In genomic region chr10:78802866-78803265, GRCh38 we compare ENCODE assay signal across 12 cellular contexts.
A peak's percentile ranks its signal among the peaks of the same experiment; 100 is the strongest.
DNase-seq lines count a peak whose midpoint lies in the region; ATAC-seq lines count a peak whose summit lies in the region.
"Had no signal": no experiment of that assay in that cellular context is flagged by ENCODE, and none has a peak within 500 bp of the region (broad histone marks: within the 10 kb centered on the region; RNA-seq: fewer than 3 reads in every experiment).

No MANE protein-coding gene starts in this region.

- ATAC-seq in HG03159 (IDR thresholded peaks at IDR 0.05; ENCODE audit: unreplicated experiment) (no peak), HG03342 (IDR thresholded peaks at IDR 0.05; ENCODE audit: unreplicated experiment) (no peak)
- ATAC-seq: GM12878 had no signal

- peak; percentile 66 for DNase-seq in AG08396 (ENCODE audit: low spot score)
- DNase-seq in NCI-H446 treated with DMSO at 0.1 percent for 48 hours (lab: John Stamatoyannopoulos, UW), result peak; percentile 92
- peak; percentile 72 for DNase-seq in fibroblast of gingiva (ENCODE audit: low read depth)
- DNase-seq in non-pigmented ciliary epithelial cell (ENCODE audit: low read depth), result peak; percentile 14
- no peak for DNase-seq in NK-92 treated with Interleukin-12 subunit alpha and Interleukin-12 subunit beta, amount 100 ng/mL, for 24 hours (lab: John Stamatoyannopoulos, UW)
- no peak for DNase-seq in NCI-H1417 (lab: John Stamatoyannopoulos, UW)
- DNase-seq: ACHN, activated gamma-delta T cell treated with Interleukin-2 at 50 U/mL for 16 hours, NCI-H2029 treated with DMSO at 0.1 percent for 48 hours had no signal

Comparison
In these comparisons a context has a peak if more than half of its experiments do, and no peak if none do; other contexts are left out.
1. DNase-seq: peak in AG08396 (single experiment), NCI-H446 treated with DMSO at 0.1 percent for 48 hours (single experiment), fibroblast of gingiva (single experiment) and non-pigmented ciliary epithelial cell (single experiment); none in NK-92 treated with Interleukin-12 subunit alpha and Interleukin-12 subunit beta, amount 100 ng/mL, for 24 hours (single experiment) and NCI-H1417 (0 of 3).